In genomic region chr1:43366601-43367025, GRCh38 we compare ENCODE assay signal across 9 cellular contexts. TPM values are rescaled to one million over a fixed set of nuclear protein-coding genes. Genes with fewer than 3 reads are reported as not detected.
DNase-seq lines count a peak whose midpoint lies in the region; ATAC-seq lines count a peak whose summit lies in the region.
"Had no signal": no experiment of that assay in that cellular context is flagged by ENCODE, and none has a peak within 500 bp of the region (broad histone marks: within the 10 kb centered on the region; RNA-seq: fewer than 3 reads in every experiment).

No MANE protein-coding gene starts in this region.

- H3K27me3 Mint-ChIP-seq in T-helper 2 cell treated with Interferon-gamma antibody and Interleukin-4, amounts not matched to agents 5 μg/mL and 100 μg/mL, for 36 hours (ENCODE audit: low read depth), result no peaks in the 10 kb centered on the region
- H3K27me3 Mint-ChIP-seq in activated naive CD8-positive, alpha-beta T cell, result no peaks in the 10 kb centered on the region
- H3K27me3 Mint-ChIP-seq in immature natural killer cell (ENCODE audit: low read depth in 3 of 3), result peaks cover 3 to 7% (median 5%) of the 10 kb centered on the region in 3 donors

- DNase-seq in T-helper 2 cell treated with Interferon-gamma antibody and Interleukin-4, amounts not matched to agents 5 μg/mL and 100 μg/mL, for 36 hours (ENCODE audit: low spot score), result no peak
- no peak for DNase-seq in T-helper 2 cell
- DNase-seq in immature natural killer cell, result no peak
- no peak for DNase-seq in mucosa of gallbladder (ENCODE audit: low spot score)
- no peak for DNase-seq in cerebellar cortex (ENCODE audit: low spot score)

- no peaks in the 10 kb centered on the region for H3K27me3 ChIP-seq in subcutaneous abdominal adipose tissue (ENCODE audit: control insufficient read depth in 5 of 5, insufficient read depth in 4 of 5, low read length in 5 of 5)

- no peaks in the 10 kb centered on the region for H3K9me3 ChIP-seq in subcutaneous abdominal adipose tissue (ENCODE audit: control insufficient read depth in 5 of 5, low read length in 5 of 5)

- no peak for ATAC-seq in HG03196 (IDR thresholded peaks at IDR 0.05; ENCODE audit: unreplicated experiment)

- H3K4me3 Mint-ChIP-seq in T-helper 2 cell treated with Interferon-gamma antibody and Interleukin-4, amounts not matched to agents 5 μg/mL and 100 μg/mL, for 36 hours, result peak overlapping the region; percentile 94
- peak overlapping the region; percentile 91 for H3K4me3 Mint-ChIP-seq in activated naive CD8-positive, alpha-beta T cell
- H3K4me3 Mint-ChIP-seq in immature natural killer cell, result peak overlapping the region; percentile 85 to 89 (median 88)

- peaks cover 45% of the 10 kb centered on the region for H3K4me1 Mint-ChIP-seq in T-helper 2 cell treated with Interferon-gamma antibody and Interleukin-4, amounts not matched to agents 5 μg/mL and 100 μg/mL, for 36 hours (ENCODE audit: low read depth)
- H3K4me1 Mint-ChIP-seq in activated naive CD8-positive, alpha-beta T cell (ENCODE audit: low read depth), result peaks cover 27% of the 10 kb centered on the region
- H3K4me1 Mint-ChIP-seq in immature natural killer cell, result peaks cover 44 to 47% of the 10 kb centered on the region in 2 donors

- H3K9me3 Mint-ChIP-seq in T-helper 2 cell treated with Interferon-gamma antibody and Interleukin-4, amounts not matched to agents 5 μg/mL and 100 μg/mL, for 36 hours, result no peaks in the 10 kb centered on the region
- H3K9me3 Mint-ChIP-seq in activated naive CD8-positive, alpha-beta T cell (ENCODE audit: low read depth), result no peaks in the 10 kb centered on the region
- H3K9me3 Mint-ChIP-seq in immature natural killer cell, result no peaks in the 10 kb centered on the region

- H3K36me3 ChIP-seq in subcutaneous abdominal adipose tissue (ENCODE audit: control insufficient read depth in 5 of 5, insufficient read depth in 5 of 5, low read length in 5 of 5), result peaks cover 3 to 42% (median 40%) of the 10 kb centered on the region in 5 donors

- H3K36me3 Mint-ChIP-seq in T-helper 2 cell treated with Interferon-gamma antibody and Interleukin-4, amounts not matched to agents 5 μg/mL and 100 μg/mL, for 36 hours (ENCODE audit: low read depth), result peaks cover 53% of the 10 kb centered on the region
- peaks cover 9% of the 10 kb centered on the region for H3K36me3 Mint-ChIP-seq in activated naive CD8-positive, alpha-beta T cell
- H3K36me3 Mint-ChIP-seq in immature natural killer cell, result peaks cover 5 to 28% (median 5%) of the 10 kb centered on the region in 3 donors

- peaks cover 5 to 35% (median 27%) of the 10 kb centered on the region in 5 donors for H3K4me1 ChIP-seq in subcutaneous abdominal adipose tissue (ENCODE audit: control insufficient read depth in 5 of 5, insufficient read depth in 5 of 5, low read length in 5 of 5)

- H3K4me3 ChIP-seq in subcutaneous abdominal adipose tissue (ENCODE audit: low read depth in 1 of 5, low read length in 5 of 5), result peak overlapping the region; percentile 51 to 89 (median 82)

- H3K27ac ChIP-seq in subcutaneous abdominal adipose tissue (ENCODE audit: low read depth, low read length), result peak overlapping the region; percentile 92

- H3K27ac Mint-ChIP-seq in T-helper 2 cell treated with Interferon-gamma antibody and Interleukin-4, amounts not matched to agents 5 μg/mL and 100 μg/mL, for 36 hours, result peak overlapping the region; percentile 87
- peak overlapping the region; percentile 95 for H3K27ac Mint-ChIP-seq in activated naive CD8-positive, alpha-beta T cell
- H3K27ac Mint-ChIP-seq in immature natural killer cell, result peak overlapping the region; percentile 78 to 91 (median 88)

- H3K9ac ChIP-seq in subcutaneous abdominal adipose tissue (ENCODE audit: low read length in 5 of 5), result peak overlapping the region; percentile 48 to 95 (median 90)

RNA-seq across cellular contexts. Expression of gene ELOVL1, which starts 1.2 kb away (rescaled TPM):
- polyA plus RNA-seq in immature natural killer cell, result 100 to 1,000 TPM in 2 of 3 donors, 10 to 100 TPM in 1; 99.8 to 189 (median 113) TPM
- total RNA-seq in mucosa of gallbladder, result 141 TPM

RNA-seq across cellular contexts. Expression of gene CDC20, which starts 7.8 kb away (rescaled TPM):
- polyA plus RNA-seq in immature natural killer cell, result 1 to 10 TPM in 2 of 3 donors, under 1 TPM in 1; 0.69 to 4.0 (median 3.0) TPM
- total RNA-seq in mucosa of gallbladder, result 5.1 TPM

RNA-seq across cellular contexts. Expression of gene MED8, which starts 23.0 kb away (rescaled TPM):
- 10 to 100 TPM; 24.8 to 43.3 (median 31.4) TPM for polyA plus RNA-seq in immature natural killer cell
- total RNA-seq in mucosa of gallbladder, result 37.7 TPM

RNA-seq across cellular contexts. Expression of gene SZT2, which starts 23.1 kb away (rescaled TPM):
- 1 to 10 TPM; 3.4 to 8.3 (median 4.5) TPM for polyA plus RNA-seq in immature natural killer cell
- total RNA-seq in mucosa of gallbladder, result 59.3 TPM

RNA-seq across cellular contexts. Expression of gene MPL, which starts 29.0 kb away (rescaled TPM):
- polyA plus RNA-seq in immature natural killer cell, result under 1 TPM in 1 of 3 donors, not detected in 2; 0.57 TPM
- total RNA-seq in mucosa of gallbladder, result not detected
- total RNA-seq: T-helper 1 cell treated with Interleukin-12 subunit alpha and Interleukin-12 subunit beta and Interleukin-4 antibody, amounts not matched to agents 30 ng/mL and 1 ng/mL, for 36 hours had no signal
